Comparison of ENCODE assay signal across 8 cellular contexts in genomic region chr6:42783177-42783875, GRCh38. TPM values are rescaled to one million over a fixed set of nuclear protein-coding genes. Genes with fewer than 3 reads are reported as not detected.
A peak's percentile ranks its signal among the peaks of the same experiment; 100 is the strongest.
DNase-seq lines count a peak whose midpoint lies in the region; ATAC-seq, FAIRE-seq and TF ChIP-seq lines count a peak whose summit lies in the region.

No MANE protein-coding gene starts in this region.

- H2AK5ac ChIP-seq in H1 (ENCODE audit: low read depth, low read length) (no peak overlapping the region; the same call in 1 of the 2 replicates), mesendoderm (ENCODE audit: low read length) (no peak overlapping the region)

- peak; percentile 44 for ATAC-seq in HG02973 (IDR thresholded peaks at IDR 0.05; ENCODE audit: unreplicated experiment)
- ATAC-seq in HG03342 (IDR thresholded peaks at IDR 0.05; ENCODE audit: unreplicated experiment), result no peak

- H3K9me3 ChIP-seq in H1 (ENCODE audit: insufficient read depth in 2 of 2, low read depth in 1 of 2, low read length in 1 of 2), result no peaks in the 10 kb centered on the region

- H2BK5ac ChIP-seq in H1 (ENCODE audit: low read depth, low read length) (peak overlapping the region; percentile 95), mesendoderm (ENCODE audit: low read length) (peak overlapping the region; percentile 95)

- H2BK12ac ChIP-seq in H1 (ENCODE audit: low read depth, low read length), result no peak overlapping the region; the same call in 1 of the 2 replicates

- peak overlapping the region; percentile 100 for H4K8ac ChIP-seq in H1 (ENCODE audit: extremely low read depth, insufficient read depth, low read length)
- peak overlapping the region; percentile 100 for H4K8ac ChIP-seq in mesendoderm (ENCODE audit: low read depth, low read length)

- H4K5ac ChIP-seq in H1 (ENCODE audit: insufficient read length, low read depth, low read length), result peak overlapping the region; percentile 91
- peak overlapping the region; percentile 17 for H4K5ac ChIP-seq in mesendoderm (ENCODE audit: low read length)

- H4K91ac ChIP-seq in H1 (replicated peaks; ENCODE audit: insufficient read length, low read length), result peak overlapping the region; percentile 93

- peak overlapping the region; percentile 52 for H2BK120ac ChIP-seq in H1 (replicated peaks; ENCODE audit: low read depth, low read length)
- peak overlapping the region; percentile 97 for H2BK120ac ChIP-seq in mesendoderm (ENCODE audit: low read depth, low read length)

- H3K4me3 ChIP-seq in H1 (ENCODE audit: extremely low read depth in 1 of 4, insufficient read depth in 2 of 4, low read depth in 3 of 4, low read length in 4 of 4) (peak overlapping the region; percentile 82 to 96 (median 88)), mesendoderm (ENCODE audit: low read length) (peak overlapping the region; percentile 53)

- H3K4ac ChIP-seq in H1 (replicated peaks; ENCODE audit: insufficient read length, low read depth, low read length), result peak overlapping the region; percentile 69
- peak overlapping the region; percentile 100 for H3K4ac ChIP-seq in mesendoderm (ENCODE audit: low read depth, low read length)

- H3K14ac ChIP-seq in H1 (ENCODE audit: insufficient read length), result no peak overlapping the region

- H3K18ac ChIP-seq in H1 (ENCODE audit: extremely low read depth, low read length) (peak overlapping the region; percentile 93), mesendoderm (ENCODE audit: low read length) (peak overlapping the region; percentile 100)

- no peak for FAIRE-seq in H1 (lab: Jason Lieb, UNC)

- POLR2A ChIA-PET in GM10248 (lab: Yijun Ruan, JAX), result interaction anchor here (0.6 to 2.4 kb wide), 4 partner anchors 12 to 408 kb away, joined by 3 to 18 read pairs (median 3); partner anchors contain the start of gene UBR2
- POLR2A ChIA-PET in H1 (lab: Charles Lee; ENCODE audit: partially characterized antibody), result interaction anchor here (0.6 to 13.8 kb wide), 24 partner anchors 8 to 568 kb away, joined by 3 to 277 read pairs (median 3); partner anchors contain the start of genes PPP2R5D, RPL7L1, TBCC and UBR2

- H2BK20ac ChIP-seq in H1 (ENCODE audit: low read length), result no peak overlapping the region

- no peaks in the 10 kb centered on the region for H3K79me1 ChIP-seq in H1 (ENCODE audit: low read depth, low read length)
- peaks cover 8% of the 10 kb centered on the region for H3K79me1 ChIP-seq in mesendoderm (ENCODE audit: low read length)

- H3K27me3 ChIP-seq in H1 (replicated peaks in 1 of 4; ENCODE audit: control insufficient read depth in 3 of 4, extremely low read depth in 1 of 4, insufficient read depth in 3 of 4, low read length in 3 of 4), result no peaks in the 10 kb centered on the region
- H3K27me3 ChIP-seq in mesendoderm (ENCODE audit: insufficient read depth, low read length, poor library complexity), result no peaks in the 10 kb centered on the region

- WGBS in H1 (ENCODE audit: extremely low coverage in 1 of 2, insufficient coverage in 1 of 2, insufficient read length in 1 of 2, insufficient replicate concordance in 2 of 2, low coverage in 1 of 2, low lambda C conversion rate in 2 of 2, missing lambda C conversion rate in 1 of 2), 2 experiments, result 3% methylated on average over 62 of the region's 79 CpGs; no CpG with 5 or more reads in 1 of the 2 experiments
- WGBS in mesendoderm (ENCODE audit: extremely low coverage, insufficient coverage, low lambda C conversion rate), result no CpG with 5 or more reads among the region's 79 CpGs

- no peak for TF ChIP-seq RAD21 in H1 (IDR thresholded peaks at IDR 0.05 in 1 of 2, conservative IDR thresholded peaks at IDR 0.05 in 1 of 2; ENCODE audit: low read depth in 2 of 2, low read length in 2 of 2)

- no peak for TF ChIP-seq CTCF in GM10248 (IDR thresholded peaks at IDR 0.05; ENCODE audit: control extremely low read depth, extremely low read depth, low read depth, missing control alignments)
- TF ChIP-seq CTCF in H1 (IDR thresholded peaks at IDR 0.05; ENCODE audit: control extremely low read depth in 1 of 3, insufficient read depth in 1 of 3, low read depth in 1 of 3, low read length in 3 of 3), result no peak

- no peak overlapping the region for H2AFZ ChIP-seq in H1 (ENCODE audit: low read length)

- peaks cover 0 to 4% of the 10 kb centered on the region in 2 experiments for H4K20me1 ChIP-seq in H1 (replicated peaks in 1 of 2; ENCODE audit: control insufficient read depth in 1 of 2, insufficient read depth in 2 of 2, low read length in 2 of 2)

- no peak overlapping the region for H3K23ac ChIP-seq in H1 (ENCODE audit: insufficient read length)
- peak overlapping the region; percentile 71 for H3K23ac ChIP-seq in mesendoderm (ENCODE audit: low read length)

- peaks cover 0 to under 1% (median 0%) of the 10 kb centered on the region in 4 experiments; a peak in 1 of 8 replicates for H3K36me3 ChIP-seq in H1 (ENCODE audit: control insufficient read depth in 2 of 4, insufficient read depth in 4 of 4, low read length in 3 of 4)
- no peaks in the 10 kb centered on the region for H3K36me3 ChIP-seq in mesendoderm (ENCODE audit: control insufficient read depth, insufficient read depth, low read length)

- TF ChIP-seq EP300 in H1 (IDR thresholded peaks at IDR 0.05; ENCODE audit: borderline replicate concordance in 1 of 2, low read depth in 2 of 2, low read length in 2 of 2), result no peak

- H3K23me2 ChIP-seq in H1 (ENCODE audit: low read depth, low read length), result no peaks in the 10 kb centered on the region; the same call in 1 of the 2 replicates

- H3K27ac ChIP-seq in H1 (ENCODE audit: low read depth, low read length) (peak overlapping the region; percentile 98), mesendoderm (ENCODE audit: low read depth, low read length) (peak overlapping the region; percentile 100)

- peak overlapping the region; percentile 69 to 72 for H3K4me2 ChIP-seq in H1 (ENCODE audit: insufficient read depth in 1 of 2, low read depth in 2 of 2, low read length in 2 of 2)
- H3K4me2 ChIP-seq in mesendoderm (ENCODE audit: low read length), result peak overlapping the region; percentile 24

- no peak overlapping the region for H2BK15ac ChIP-seq in H1 (ENCODE audit: low read length)
- H2BK15ac ChIP-seq in mesendoderm (replicated peaks; ENCODE audit: low read depth), result no peak overlapping the region

- peak overlapping the region; percentile 95 to 100 (median 98) for H3K9ac ChIP-seq in H1 (replicated peaks in 1 of 4; ENCODE audit: extremely low read depth in 1 of 4, low read depth in 3 of 4, low read length in 3 of 4)
- peak overlapping the region; percentile 84 for H3K9ac ChIP-seq in mesendoderm (ENCODE audit: low read length)

- CTCF ChIA-PET in GM10248 (lab: Yijun Ruan, JAX), result no interaction called here
- CTCF ChIA-PET in H1 (lab: Charles Lee; ENCODE audit: partially characterized antibody), result no interaction called here

- H3K4me1 ChIP-seq in H1 (replicated peaks in 1 of 4; ENCODE audit: control insufficient read depth in 3 of 4, insufficient read depth in 4 of 4, low read length in 3 of 4) (peaks cover 0 to 9% (median under 1%) of the 10 kb centered on the region in 4 experiments; a peak in 3 of 7 replicates), mesendoderm (ENCODE audit: control insufficient read depth, low read depth, low read length) (peaks cover 1% of the 10 kb centered on the region)

- peaks cover 9 to 53% of the 10 kb centered on the region in 2 experiments; a peak in 3 of 4 replicates for H3K79me2 ChIP-seq in H1 (ENCODE audit: control insufficient read depth in 1 of 2, insufficient read depth in 2 of 2, low read length in 2 of 2)
- H3K79me2 ChIP-seq in mesendoderm (ENCODE audit: control insufficient read depth, insufficient read depth, low read length), result peaks cover 35% of the 10 kb centered on the region

- peak overlapping the region; percentile 98 for H3K56ac ChIP-seq in H1 (replicated peaks; ENCODE audit: insufficient read length, low read depth, low read length)
- peak overlapping the region; percentile 98 for H3K56ac ChIP-seq in mesendoderm (ENCODE audit: low read length)

- DNase-seq in GM10248 (ENCODE audit: extremely low spot score), result peak; percentile 78
- peak; percentile 89 for DNase-seq in NCI-H69 (lab: John Stamatoyannopoulos, UW)
- peak; percentile 50 to 70 for DNase-seq in activated CD8-positive, alpha-beta memory T cell treated with anti-CD3 and anti-CD28 coated beads for 1 hour (ENCODE audit: extremely low read depth in 1 of 2, low read depth in 1 of 2)
- DNase-seq in H1 (ENCODE audit: low read depth in 1 of 2, low spot score in 2 of 2), result peak in 1 of 2 experiments; percentile 80
- DNase-seq in mesendoderm, result peak; percentile 66
- peak; percentile 68 for DNase-seq in stimulated activated CD8-positive, alpha-beta memory T cell treated with anti-CD3 and anti-CD28 coated beads, Interleukin-12 subunit alpha, Interleukin-12 subunit beta, amount 100 ng/mL, for 4 hours (ENCODE audit: low read depth)

- TF ChIP-seq POLR2A in H1 (IDR thresholded peaks at IDR 0.05; ENCODE audit: control extremely low read depth in 1 of 2, low read depth in 2 of 2, low read length in 2 of 2), result peak; percentile 64 to 74

TF ChIP-seq in H1, 55 proteins besides CTCF, POLR2A, EP300 and RAD21 (continues in another document):
- TF ChIP-seq GABPA (IDR thresholded peaks at IDR 0.05; ENCODE audit: borderline replicate concordance, insufficient read depth, low read length) (no peak), ASH2L (IDR thresholded peaks at IDR 0.05; ENCODE audit: low read length) (peak; percentile 56), POLR2AphosphoS5 (IDR thresholded peaks at IDR 0.05; ENCODE audit: low read depth, low read length) (peak; percentile 59)

RNA-seq across cellular contexts. Expression of gene BICRAL, which starts 1.5 kb away (rescaled TPM):
- total RNA-seq in H1 (2021; fragmentation: NEBNext Ultra II Directional; extraction: Animal tissue kit (Norgen Biotek cat#: 25700)), result 12.2 and 12.7 TPM in 2 replicates
- 6.9 and 9.4 TPM in 2 replicates for polyA plus RNA-seq in H1 (2011; rRNA removed)
- 7.6 TPM for polyA plus RNA-seq in H1 (2011; cell fraction: cytosol; rRNA removed)
- polyA plus RNA-seq in H1 (2011; cell fraction: nucleus; rRNA removed), result 6.5 TPM
- 4.7 to 6.8 TPM (median 5.4 TPM) in 4 replicates for polyA plus RNA-seq in H1 (2012, experiment 1 of 2)
- 0.54 TPM for polyA plus RNA-seq in H1 (2012, experiment 2 of 2)
- 5.9 TPM for polyA plus RNA-seq in H1 (2013, experiment 1 of 2)
- 5.5 TPM for polyA plus RNA-seq in H1 (2013, experiment 2 of 2)
- polyA minus RNA-seq in H1 (2011; rRNA and poly(A)+ RNA removed), result 34.5 and 34.8 TPM in 2 replicates
- 11.2 TPM for polyA minus RNA-seq in H1 (2011; cell fraction: cytosol; rRNA and poly(A)+ RNA removed)
- polyA minus RNA-seq in H1 (2011; cell fraction: nucleus; rRNA and poly(A)+ RNA removed), result 14.8 TPM
- 7.6 TPM for polyA plus RNA-seq in mesendoderm (2013, experiment 1 of 2)
- polyA plus RNA-seq in mesendoderm (2013, experiment 2 of 2), result 7.4 TPM

RNA-seq across cellular contexts. Expression of gene TBCC, which starts 37.4 kb away (rescaled TPM):
- 25.5 and 27.3 TPM in 2 replicates for total RNA-seq in H1 (2021; fragmentation: NEBNext Ultra II Directional; extraction: Animal tissue kit (Norgen Biotek cat#: 25700))
- 22.7 and 28.9 TPM in 2 replicates for polyA plus RNA-seq in H1 (2011; rRNA removed)
- polyA plus RNA-seq in H1 (2011; cell fraction: cytosol; rRNA removed), result 24.6 TPM
- polyA plus RNA-seq in H1 (2011; cell fraction: nucleus; rRNA removed), result 20.6 TPM
- 22.5 to 26.8 TPM (median 24.3 TPM) in 4 replicates for polyA plus RNA-seq in H1 (2012, experiment 1 of 2)
- polyA plus RNA-seq in H1 (2012, experiment 2 of 2), result 31.6 TPM
- polyA plus RNA-seq in H1 (2013, experiment 1 of 2), result 21.4 TPM
- 21.0 TPM for polyA plus RNA-seq in H1 (2013, experiment 2 of 2)
- polyA minus RNA-seq in H1 (2011; rRNA and poly(A)+ RNA removed), result 6.4 and 12.0 TPM in 2 replicates
- polyA minus RNA-seq in H1 (2011; cell fraction: cytosol; rRNA and poly(A)+ RNA removed), result 9.9 TPM
- 15.3 TPM for polyA minus RNA-seq in H1 (2011; cell fraction: nucleus; rRNA and poly(A)+ RNA removed)
- 23.2 TPM for polyA plus RNA-seq in mesendoderm (2013, experiment 1 of 2)
- 22.7 TPM for polyA plus RNA-seq in mesendoderm (2013, experiment 2 of 2)
